1 cellular context compared by ENCODE assay signal in the genomic region with DNA sequence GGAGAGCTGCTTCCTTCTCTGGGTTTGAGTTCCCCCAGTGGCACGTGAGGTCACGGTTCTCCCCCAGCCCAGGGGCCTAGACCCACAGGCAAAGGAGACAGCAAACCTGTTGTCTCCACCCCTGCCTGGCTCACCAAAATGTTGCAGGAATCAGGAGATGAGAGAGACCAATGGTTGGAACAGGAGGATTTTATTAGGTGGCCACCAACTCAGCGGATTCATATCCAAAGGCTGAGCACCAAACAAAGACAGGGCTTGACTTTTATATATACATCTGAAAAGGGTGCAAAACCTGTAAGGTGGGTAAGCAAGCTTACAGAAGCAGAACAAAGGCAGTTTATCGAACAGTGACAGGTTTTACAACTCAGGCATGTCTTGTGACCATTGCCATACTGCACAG.
TF ChIP-seq lines count a peak whose summit lies in the region.

No MANE protein-coding gene starts in this region.

TF ChIP-seq in K562, 482 proteins besides CTCF, POLR2A, EP300 and RAD21:
- TF ChIP-seq CBX5 (IDR thresholded peaks at IDR 0.05; ENCODE audit: borderline replicate concordance, low read depth): no peak
- TF ChIP-seq, protein P1, sequence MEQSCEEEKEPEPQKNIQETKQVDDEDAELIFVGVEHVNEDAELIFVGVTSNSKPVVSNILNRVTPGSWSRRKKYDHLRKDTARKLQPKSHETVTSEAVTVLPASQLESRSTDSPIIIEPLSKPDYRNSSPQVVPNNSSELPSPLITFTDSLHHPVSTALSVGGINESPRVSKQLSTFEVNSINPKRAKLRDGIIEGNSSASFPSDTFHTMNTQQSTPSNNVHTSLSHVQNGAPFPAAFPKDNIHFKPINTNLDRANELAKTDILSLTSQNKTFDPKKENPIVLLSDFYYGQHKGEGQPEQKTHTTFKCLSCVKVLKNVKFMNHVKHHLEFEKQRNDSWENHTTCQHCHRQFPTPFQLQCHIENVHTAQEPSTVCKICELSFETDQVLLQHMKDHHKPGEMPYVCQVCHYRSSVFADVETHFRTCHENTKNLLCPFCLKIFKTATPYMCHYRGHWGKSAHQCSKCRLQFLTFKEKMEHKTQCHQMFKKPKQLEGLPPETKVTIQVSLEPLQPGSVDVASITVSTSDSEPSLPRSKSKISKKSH (CRISPR knock-in tag; IDR thresholded peaks at IDR 0.05): peak; percentile 66; the same call in 1 of the 2 replicates
- no peak for TF ChIP-seq PTTG1 (tag; IDR thresholded peaks at IDR 0.05; ENCODE audit: low read depth)
